In the genomic region with DNA sequence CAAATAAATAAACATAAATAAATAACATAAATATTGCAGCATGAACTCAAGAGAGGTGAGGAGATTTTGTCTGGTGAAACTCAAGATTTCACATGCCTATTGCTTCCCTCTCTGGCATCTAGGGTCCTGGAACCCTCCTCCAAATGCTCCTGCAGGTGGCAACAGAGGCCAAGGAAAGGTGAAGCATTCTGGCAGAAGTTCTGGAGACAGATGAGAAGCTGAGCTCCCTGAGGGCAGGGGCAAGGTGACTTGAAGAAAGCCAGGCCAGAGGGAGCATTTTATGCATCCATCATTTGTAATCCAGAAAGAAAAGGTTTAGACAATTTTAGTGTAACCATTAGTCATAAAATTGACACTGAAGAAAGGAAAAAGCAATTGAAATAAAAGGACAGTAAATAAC, we compare ENCODE assay signal across 8 cellular contexts.
DNase-seq lines count a peak whose midpoint lies in the region; ATAC-seq and TF ChIP-seq lines count a peak whose summit lies in the region.

No MANE protein-coding gene starts in this region.

- no peak for ATAC-seq in GM21381 (IDR thresholded peaks at IDR 0.05; ENCODE audit: unreplicated experiment)

- no peaks in the 10 kb centered on the region for H3K27me3 ChIP-seq in GM06990 (replicated peaks; ENCODE audit: control insufficient read depth, insufficient read depth, low read length)

- DNase-seq in GM06990 (ENCODE audit: extremely low read depth, insufficient read length) (peak; percentile 35), SK-N-DZ (ENCODE audit: low spot score) (peak; percentile 79), amniotic epithelial cell (ENCODE audit: low read depth) (peak; percentile 52), kidney tubule cell (ENCODE audit: low spot score) (peak; percentile 68), mesenteric fat pad (ENCODE audit: low spot score) (no peak)
- DNase-seq in stimulated activated CD8-positive, alpha-beta memory T cell treated with anti-CD3 and anti-CD28 coated beads, Interleukin-12 subunit alpha, Interleukin-12 subunit beta, amount 100 ng/mL, for 4 hours (ENCODE audit: low read depth) = peak; percentile 13

- no peaks in the 10 kb centered on the region for H3K36me3 ChIP-seq in GM06990 (ENCODE audit: control insufficient read depth, insufficient read depth, low read length)

- TF ChIP-seq CTCF in GM06990 (IDR thresholded peaks at IDR 0.05; ENCODE audit: insufficient read depth, low read length, poor library complexity, severe bottlenecking) (peak; percentile 71), LNCAP (IDR thresholded peaks at IDR 0.05) (peak; percentile 75)

- H3K4me3 ChIP-seq in GM06990 (replicated peaks; ENCODE audit: low read depth, low read length) = no peak overlapping the region
